Comparison of ENCODE assay signal across 8 cellular contexts in genomic region chr7:100478966-100479660, GRCh38. TPM values are rescaled to one million over a fixed set of nuclear protein-coding genes. Genes with fewer than 3 reads are reported as not detected.
DNase-seq lines count a peak whose midpoint lies in the region; ATAC-seq and TF ChIP-seq lines count a peak whose summit lies in the region.

Gene TSC22D4, minus strand, starts transcription at chr7:100479214. Its CDS starts 1,176 bp downstream, at chr7:100478038.

- peaks cover 6 to 20% of the 10 kb centered on the region in 2 donors for H3K36me3 Mint-ChIP-seq in activated naive CD4-positive, alpha-beta T cell treated with anti-CD3 and anti-CD28 coated beads, Interleukin-2, amount 50 U/mL, for 72 hours

- no peaks in the 10 kb centered on the region for H3K9me3 Mint-ChIP-seq in activated naive CD4-positive, alpha-beta T cell treated with anti-CD3 and anti-CD28 coated beads, Interleukin-2, amount 50 U/mL, for 72 hours

- DNase-seq in GDM1 (lab: John Stamatoyannopoulos, UW) (peak; percentile 97), HFF-Myc (ENCODE audit: extremely low read depth, low read depth) (peak; percentile 76), NCI-H1092 treated with DMSO at 0.1 percent for 48 hours (lab: John Stamatoyannopoulos, UW) (peak; percentile 80), SKM-1 treated with dmso at 0.1 percent for 144 hours (lab: John Stamatoyannopoulos, UW; ENCODE audit: unreplicated experiment) (peak; percentile 98), glomerular endothelial cell (ENCODE audit: extremely low read depth, low read depth, low spot score) (no peak), occipital lobe (lab: John Stamatoyannopoulos, UW) (peak; percentile 97), superior temporal gyrus (ENCODE audit: extremely low spot score) (peak; percentile 92)
- peak; percentile 91 for DNase-seq in activated naive CD4-positive, alpha-beta T cell treated with anti-CD3 and anti-CD28 coated beads, Interleukin-2, amount 50 U/mL, for 72 hours (ENCODE audit: low spot score in 2 of 2)

- peak within 1 kb of the TSS; percentile 90 to 97 for H3K27ac Mint-ChIP-seq in activated naive CD4-positive, alpha-beta T cell treated with anti-CD3 and anti-CD28 coated beads, Interleukin-2, amount 50 U/mL, for 72 hours

- ATAC-seq in activated naive CD4-positive, alpha-beta T cell treated with anti-CD3 and anti-CD28 coated beads, Interleukin-2, amount 50 U/mL, for 72 hours: peak; percentile 77 to 85

- H3K4me3 ChIP-seq in HFF-Myc (replicated peaks; ENCODE audit: low read depth, low read length): peak within 1 kb of the TSS; percentile 84

- no peak for TF ChIP-seq CTCF in HFF-Myc (IDR thresholded peaks at IDR 0.05; ENCODE audit: low read depth, low read length, missing control alignments)

RNA-seq across cellular contexts. Expression of gene TSC22D4, which starts in this region (rescaled TPM):
- 10 to 100 TPM; 96.2 to 99.9 TPM for total RNA-seq in activated naive CD4-positive, alpha-beta T cell treated with anti-CD3 and anti-CD28 coated beads, Interleukin-2, amount 50 U/mL, for 72 hours
- total RNA-seq in glomerular endothelial cell (66.1 and 75.2 TPM in 2 replicates), occipital lobe (9.7 TPM)
